28 cellular contexts compared by ENCODE assay signal in the genomic region with DNA sequence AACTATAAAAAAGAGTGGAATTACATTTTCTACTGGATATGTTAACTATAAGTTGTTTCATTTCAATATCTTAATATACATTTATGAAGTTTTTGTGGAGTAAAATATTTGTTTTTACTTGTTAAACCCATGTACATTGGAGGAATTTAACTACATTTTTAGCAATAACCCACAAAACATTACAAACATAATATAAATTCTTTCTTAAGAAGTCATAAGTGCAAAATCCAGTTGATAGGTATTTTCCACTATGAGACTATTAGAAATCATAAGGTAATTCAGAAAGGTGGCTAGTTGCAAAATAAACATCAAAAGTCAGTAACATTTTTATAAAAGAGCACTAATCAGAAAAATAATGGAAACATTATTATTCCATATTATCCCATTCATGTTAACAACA.
A peak's percentile ranks its signal among the peaks of the same experiment; 100 is the strongest.
DNase-seq lines count a peak whose midpoint lies in the region; ATAC-seq and TF ChIP-seq lines count a peak whose summit lies in the region.
"Had no signal": no experiment of that assay in that cellular context is flagged by ENCODE, and none has a peak within 500 bp of the region (broad histone marks: within the 10 kb centered on the region; RNA-seq: fewer than 3 reads in every experiment).

No MANE protein-coding gene starts in this region.

- H3K36me3 ChIP-seq in osteoblast (ENCODE audit: insufficient read depth, low read length) = no peaks in the 10 kb centered on the region
- no peaks in the 10 kb centered on the region for H3K36me3 ChIP-seq in colonic mucosa
- no peaks in the 10 kb centered on the region for H3K36me3 ChIP-seq in uterus
- H3K36me3 ChIP-seq: adrenal gland, spleen, suprapubic skin, vagina had no signal

- H3K27ac ChIP-seq in osteoblast (ENCODE audit: low read depth, low read length) (no peak overlapping the region), colonic mucosa (no peak overlapping the region), uterus (no peak overlapping the region)
- H3K27ac ChIP-seq: adrenal gland, hepatocyte, spleen, suprapubic skin, vagina, VCaP had no signal

- H3K9me3 ChIP-seq in osteoblast (ENCODE audit: low read depth, low read length) (no peaks in the 10 kb centered on the region), colonic mucosa (no peaks in the 10 kb centered on the region), uterus (no peaks in the 10 kb centered on the region)
- H3K9me3 ChIP-seq: adrenal gland, spleen, suprapubic skin, vagina had no signal

- H3K27me3 ChIP-seq in osteoblast (ENCODE audit: insufficient read depth, low read length) (peaks cover under 1% of the 10 kb centered on the region), colonic mucosa (no peaks in the 10 kb centered on the region), uterus (no peaks in the 10 kb centered on the region)
- H3K27me3 ChIP-seq: adrenal gland, vagina had no signal

- peaks cover 26% of the 10 kb centered on the region for H3K4me1 ChIP-seq in osteoblast (ENCODE audit: insufficient read depth, low read length)
- no peaks in the 10 kb centered on the region for H3K4me1 ChIP-seq in colonic mucosa
- H3K4me1 ChIP-seq in uterus = no peaks in the 10 kb centered on the region
- H3K4me1 ChIP-seq: adrenal gland, spleen, suprapubic skin, vagina had no signal

- intact Hi-C loops in colonic mucosa (cut with DNase I) (no loop called here), uterus (cut with DNase I; ENCODE audit: low total_unique reads) (no loop called here)

- DNase-seq in EH (ENCODE audit: low read depth) (peak; percentile 27), M059J (ENCODE audit: low read depth) (peak; percentile 43), choroid plexus epithelial cell (ENCODE audit: low read depth) (peak; percentile 60), osteoblast (ENCODE audit: insufficient read length, low spot score, missing footprints) (no peak), NOMO-1 treated with DMSO at 0.1 percent for 48 hours (lab: John Stamatoyannopoulos, UW; ENCODE audit: unreplicated experiment) (no peak), colonic mucosa (no peak), uterus (no peak)
- DNase-seq: activated CD4-positive, alpha-beta T cell treated with anti-CD3 and anti-CD28 coated beads for 48 hours; activated naive CD4-positive, alpha-beta T cell; activated T-cell treated with anti-CD3 and anti-CD28 coated beads, Interleukin-2, amount 50 U/mL, for 24 hours; adrenal gland; caudate nucleus; CD4-positive, CD25-positive, alpha-beta regulatory T cell; Kasumi-1; midbrain; naive thymus-derived CD8-positive, alpha-beta T cell; NCI-H1048; NCI-H187; NCI-H748 treated with DMSO at 0.1 percent for 48 hours; retina; spleen; stimulated activated CD4-positive, alpha-beta T cell treated with anti-CD3 and anti-CD28 coated beads, Interleukin-2, amount 100 ng/mL, for 48 hours had no signal

- no peak for TF ChIP-seq POLR2A in uterus (IDR thresholded peaks at IDR 0.05)

- no peaks in the 10 kb centered on the region for H3K79me2 ChIP-seq in osteoblast (ENCODE audit: insufficient read depth, low read length)
- H3K79me2 ChIP-seq: hepatocyte had no signal

- no peaks in the 10 kb centered on the region for H4K20me1 ChIP-seq in osteoblast (ENCODE audit: insufficient read depth, low read length)

- no peak for TF ChIP-seq CTCF in choroid plexus epithelial cell (conservative IDR thresholded peaks at IDR 0.05; ENCODE audit: low read depth, low read length)
- no peak for TF ChIP-seq CTCF in osteoblast (IDR thresholded peaks at IDR 0.05; ENCODE audit: extremely low read depth, low read depth, low read length)
- TF ChIP-seq CTCF in colonic mucosa (IDR thresholded peaks at IDR 0.05) = no peak
- TF ChIP-seq CTCF in uterus (IDR thresholded peaks at IDR 0.05) = no peak

- no peak overlapping the region for H2AFZ ChIP-seq in osteoblast (ENCODE audit: low read length)
- H2AFZ ChIP-seq: hepatocyte had no signal

- no peak for ATAC-seq in HG03342 (IDR thresholded peaks at IDR 0.05; ENCODE audit: unreplicated experiment)
- ATAC-seq: naive thymus-derived CD8-positive, alpha-beta T cell; stimulated activated effector memory CD8-positive, alpha-beta T cell treated with anti-CD3 and anti-CD28 coated beads, Interleukin-12 subunit alpha, Interleukin-12 subunit beta, amount 100 ng/mL, for 72 hours had no signal

- peak overlapping the region; percentile 19 for H3K4me2 ChIP-seq in osteoblast (ENCODE audit: insufficient read depth, low read length)
- H3K4me2 ChIP-seq: hepatocyte had no signal

- no peak overlapping the region for H3K9ac ChIP-seq in colonic mucosa (ENCODE audit: low read depth in 2 of 2, low read length in 2 of 2)

- H3K4me3 ChIP-seq in choroid plexus epithelial cell (ENCODE audit: low read depth, low read length) = no peak overlapping the region
- H3K4me3 ChIP-seq in osteoblast (ENCODE audit: insufficient read depth, low read length) = no peak overlapping the region
- no peak overlapping the region for H3K4me3 ChIP-seq in colonic mucosa
- no peak overlapping the region for H3K4me3 ChIP-seq in uterus
- H3K4me3 ChIP-seq: adrenal gland, hepatocyte, spleen, suprapubic skin, vagina had no signal

Comparison
In these comparisons a context has a peak if more than half of its experiments do, and no peak if none do; other contexts are left out.
1. DNase-seq: peak in EH (single experiment), M059J (single experiment) and choroid plexus epithelial cell (single experiment); none in osteoblast (single experiment), NOMO-1 treated with DMSO at 0.1 percent for 48 hours (single experiment), colonic mucosa (single experiment) and uterus (0 of 2).